In genomic region chr2:178627401-178627800, GRCh38 we compare ENCODE assay signal across 25 cellular contexts.
"Had no signal": no experiment of that assay in that cellular context is flagged by ENCODE, and none has a peak within 500 bp of the region (broad histone marks: within the 10 kb centered on the region; RNA-seq: fewer than 3 reads in every experiment).

No MANE protein-coding gene starts in this region.

- H3K27ac ChIP-seq: colonic mucosa, epithelial cell of prostate, hepatocyte, prostate gland, right lobe of liver, stomach, thyroid gland, vagina had no signal

- H2AFZ ChIP-seq: hepatocyte had no signal

- H3K36me3 ChIP-seq: colonic mucosa, prostate gland, right lobe of liver, stomach, thyroid gland, vagina had no signal

- H3K9me3 ChIP-seq: colonic mucosa, prostate gland, right lobe of liver, stomach, thyroid gland, vagina had no signal

- ATAC-seq: esophagus mucosa; naive thymus-derived CD4-positive, alpha-beta T cell; right lobe of liver; stimulated activated effector memory CD8-positive, alpha-beta T cell treated with anti-CD3 and anti-CD28 coated beads, Interleukin-12 subunit alpha, Interleukin-12 subunit beta, amount 100 ng/mL, for 72 hours had no signal

- H3K4me3 ChIP-seq: colonic mucosa, hepatocyte, prostate gland, right lobe of liver, stomach, thyroid gland, vagina had no signal

- H3K79me2 ChIP-seq: hepatocyte had no signal

- DNase-seq: colonic mucosa; effector CD8-positive, alpha-beta T cell; endodermal cell; foreskin fibroblast; islet precursor cell; kidney glomerular epithelial cell; mammary epithelial cell; mesendoderm; midbrain; naive thymus-derived CD4-positive, alpha-beta T cell; nephron progenitor cell; nucleus accumbens; right lobe of liver; stimulated activated CD4-positive, alpha-beta T cell treated with anti-CD3 and anti-CD28 coated beads, Interleukin-2, amount 100 ng/mL, for 24 hours; stimulated activated CD4-positive, alpha-beta T cell treated with anti-CD3 and anti-CD28 coated beads, Interleukin-4, amount 100 ng/mL, for 24 hours; stimulated activated naive CD4-positive, alpha-beta T cell treated with Interleukin-2 at 50 U/mL for 16 hours; stomach; thyroid gland; trophoblast cell had no signal

- H3K27me3 ChIP-seq: colonic mucosa, hepatocyte, right lobe of liver, stomach, thyroid gland, vagina had no signal

- H3K4me2 ChIP-seq: hepatocyte had no signal

- H3K4me1 ChIP-seq: colonic mucosa, prostate gland, right lobe of liver, stomach, vagina had no signal
